14 cellular contexts compared by ENCODE assay signal in the genomic region with DNA sequence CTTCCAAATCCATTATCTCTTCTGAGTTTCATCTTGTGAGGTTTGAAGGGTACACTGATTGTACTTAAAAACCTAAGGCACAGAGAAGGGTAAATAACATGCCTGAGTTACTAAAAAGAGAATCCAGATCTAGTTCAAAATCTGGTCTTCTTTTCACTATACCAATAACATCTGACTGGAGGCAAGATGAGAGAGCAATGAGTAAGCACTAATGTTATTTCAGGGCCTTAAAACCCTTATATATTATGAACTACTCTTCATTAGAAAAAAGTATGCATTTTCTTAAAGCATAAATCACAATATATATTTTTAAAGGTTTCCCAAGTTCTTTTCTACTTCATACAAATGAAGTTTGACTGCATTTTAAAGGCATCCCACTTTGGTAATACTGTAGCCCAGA.
DNase-seq lines count a peak whose midpoint lies in the region; ATAC-seq and TF ChIP-seq lines count a peak whose summit lies in the region.
"Had no signal": no experiment of that assay in that cellular context is flagged by ENCODE, and none has a peak within 500 bp of the region (broad histone marks: within the 10 kb centered on the region; RNA-seq: fewer than 3 reads in every experiment).

No MANE protein-coding gene starts in this region.

- CTCF ChIA-PET in SK-N-SH (lab: Yijun Ruan, JAX) = no interaction called here

- H3K36me3 ChIP-seq in SK-N-SH (replicated peaks in 1 of 2; ENCODE audit: control insufficient read depth in 1 of 2, insufficient read depth in 2 of 2, low read length in 1 of 2) (peaks cover 2 to 3% of the 10 kb centered on the region in 2 experiments), osteoblast (ENCODE audit: insufficient read depth, low read length) (no peaks in the 10 kb centered on the region)

- no peak for TF ChIP-seq RAD21 in SK-N-SH (IDR thresholded peaks at IDR 0.05; ENCODE audit: low read length)

- no peaks in the 10 kb centered on the region for H3K79me2 ChIP-seq in SK-N-SH (ENCODE audit: insufficient read depth)
- no peaks in the 10 kb centered on the region for H3K79me2 ChIP-seq in osteoblast (ENCODE audit: insufficient read depth, low read length)

- no peak for ATAC-seq in activated naive CD4-positive, alpha-beta T cell treated with anti-CD3 and anti-CD28 coated beads, Interleukin-2, amount 50 U/mL, for 72 hours
- no peak for ATAC-seq in GM18909 (IDR thresholded peaks at IDR 0.05; ENCODE audit: poor library complexity, unreplicated experiment)
- ATAC-seq: GM12878, HCT116 had no signal

- no peaks in the 10 kb centered on the region for H4K20me1 ChIP-seq in SK-N-SH (ENCODE audit: insufficient read depth)
- H4K20me1 ChIP-seq in osteoblast (ENCODE audit: insufficient read depth, low read length) = no peaks in the 10 kb centered on the region
- H4K20me1 ChIP-seq: BLaER1 treated with 17β-estradiol and CSF1 and Interleukin-3, amounts not matched to agents 10 nM and 100 nM had no signal

- peaks cover 0 to 9% of the 10 kb centered on the region in 2 experiments; a peak in 2 of 4 replicates for H3K4me1 ChIP-seq in SK-N-SH (ENCODE audit: control insufficient read depth in 1 of 2, insufficient read depth in 2 of 2, low read depth in 1 of 2, low read length in 1 of 2)
- no peaks in the 10 kb centered on the region for H3K4me1 ChIP-seq in osteoblast (ENCODE audit: insufficient read depth, low read length)

- peaks cover 9% of the 10 kb centered on the region for H3K9me3 Mint-ChIP-seq in dendritic cell treated with granulocyte-macrophage colony-stimulating factor and Interleukin-4, amounts not matched to agents 40 ng/mL and 50 ng/mL, for 4 days
- H3K9me3 Mint-ChIP-seq in activated naive CD4-positive, alpha-beta T cell treated with anti-CD3 and anti-CD28 coated beads, Interleukin-2, amount 50 U/mL, for 72 hours = no peaks in the 10 kb centered on the region

- no peaks in the 10 kb centered on the region for H3K9me2 ChIP-seq in SK-N-SH

- H3K4me3 ChIP-seq in SK-N-SH (ENCODE audit: low read depth in 2 of 2, low read length in 1 of 2) (no peak overlapping the region), osteoblast (ENCODE audit: insufficient read depth, low read length) (no peak overlapping the region)
- H3K4me3 ChIP-seq: BLaER1 treated with 17β-estradiol and CSF1 and Interleukin-3, amounts not matched to agents 10 nM and 100 nM; GM12878 had no signal

- peak overlapping the region; percentile 30 to 64; a peak in 3 of 4 replicates for H3K27ac ChIP-seq in SK-N-SH (ENCODE audit: low read depth in 2 of 2, low read length in 1 of 2)
- H3K27ac ChIP-seq in osteoblast (ENCODE audit: low read depth, low read length) = no peak overlapping the region

- peaks cover 6% of the 10 kb centered on the region for H3K4me1 Mint-ChIP-seq in dendritic cell treated with granulocyte-macrophage colony-stimulating factor and Interleukin-4, amounts not matched to agents 40 ng/mL and 50 ng/mL, for 4 days (ENCODE audit: low read depth)

- POLR2A ChIA-PET in SK-N-SH (lab: Yijun Ruan, JAX) = no interaction called here

- no peaks in the 10 kb centered on the region for H3K27me3 ChIP-seq in SK-N-SH (ENCODE audit: insufficient read depth)
- H3K27me3 ChIP-seq in osteoblast (ENCODE audit: insufficient read depth, low read length) = no peaks in the 10 kb centered on the region
- H3K27me3 ChIP-seq: BLaER1 treated with 17β-estradiol and CSF1 and Interleukin-3, amounts not matched to agents 10 nM and 100 nM had no signal

- no peak overlapping the region for H2AFZ ChIP-seq in SK-N-SH (ENCODE audit: low read depth)
- no peak overlapping the region for H2AFZ ChIP-seq in osteoblast (ENCODE audit: low read length)

- peak overlapping the region; percentile 2 for H3K27ac Mint-ChIP-seq in dendritic cell treated with granulocyte-macrophage colony-stimulating factor and Interleukin-4, amounts not matched to agents 40 ng/mL and 50 ng/mL, for 4 days
- H3K27ac Mint-ChIP-seq in activated naive CD4-positive, alpha-beta T cell treated with anti-CD3 and anti-CD28 coated beads, Interleukin-2, amount 50 U/mL, for 72 hours = no peak overlapping the region
- H3K27ac Mint-ChIP-seq: CD4-positive, CD25-positive, alpha-beta regulatory T cell had no signal

- no peaks in the 10 kb centered on the region for H3K27me3 Mint-ChIP-seq in dendritic cell treated with granulocyte-macrophage colony-stimulating factor and Interleukin-4, amounts not matched to agents 40 ng/mL and 50 ng/mL, for 4 days
- H3K27me3 Mint-ChIP-seq: CD4-positive, CD25-positive, alpha-beta regulatory T cell had no signal

- H3K9me3 ChIP-seq in SK-N-SH (no peaks in the 10 kb centered on the region), osteoblast (ENCODE audit: low read depth, low read length) (no peaks in the 10 kb centered on the region)
- H3K9me3 ChIP-seq: BLaER1 treated with 17β-estradiol and CSF1 and Interleukin-3, amounts not matched to agents 10 nM and 100 nM had no signal

- H3F3A ChIP-seq in SK-N-SH (replicated peaks; ENCODE audit: insufficient read depth) = peaks cover 5% of the 10 kb centered on the region

- TF ChIP-seq EP300 in SK-N-SH (IDR thresholded peaks at IDR 0.05; ENCODE audit: borderline replicate concordance in 1 of 2, low read depth in 1 of 2, low read length in 1 of 2) = no peak

- intact Hi-C loops in dendritic cell treated with granulocyte-macrophage colony-stimulating factor and Interleukin-4, amounts not matched to agents 40 ng/mL and 50 ng/mL, for 4 days (cut with micrococcal nuclease) = no loop called here
- intact Hi-C loops in posterior vena cava (cut with DNase I) = no loop called here

- no peak overlapping the region for H3K9ac ChIP-seq in SK-N-SH
- H3K9ac ChIP-seq: BLaER1 treated with 17β-estradiol and CSF1 and Interleukin-3, amounts not matched to agents 10 nM and 100 nM had no signal

- peak; percentile 22 for DNase-seq in EH (ENCODE audit: low read depth)
- no peak for DNase-seq in SK-N-SH
- DNase-seq in osteoblast (ENCODE audit: insufficient read length, low spot score, missing footprints) = peak; percentile 66
- DNase-seq in activated naive CD4-positive, alpha-beta T cell treated with anti-CD3 and anti-CD28 coated beads, Interleukin-2, amount 50 U/mL, for 72 hours (ENCODE audit: low spot score in 2 of 2) = no peak
- DNase-seq in posterior vena cava (ENCODE audit: low spot score) = no peak
- DNase-seq in NCI-H345 treated with DMSO at 0.1 percent for 48 hours (lab: John Stamatoyannopoulos, UW; ENCODE audit: unreplicated experiment) = no peak
- DNase-seq: 8988T; CD4-positive, CD25-positive, alpha-beta regulatory T cell; DMS53 had no signal

- no peak for TF ChIP-seq CTCF in SK-N-SH (IDR thresholded peaks at IDR 0.05)
- no peak for TF ChIP-seq CTCF in osteoblast (IDR thresholded peaks at IDR 0.05; ENCODE audit: extremely low read depth, low read depth, low read length)

- H3K36me3 Mint-ChIP-seq in dendritic cell treated with granulocyte-macrophage colony-stimulating factor and Interleukin-4, amounts not matched to agents 40 ng/mL and 50 ng/mL, for 4 days (ENCODE audit: low read depth) = peaks cover 34% of the 10 kb centered on the region
- H3K36me3 Mint-ChIP-seq in activated naive CD4-positive, alpha-beta T cell treated with anti-CD3 and anti-CD28 coated beads, Interleukin-2, amount 50 U/mL, for 72 hours = peaks cover 0 to 6% of the 10 kb centered on the region in 2 donors

- no peak overlapping the region for H3K4me2 ChIP-seq in SK-N-SH
- H3K4me2 ChIP-seq in osteoblast (ENCODE audit: insufficient read depth, low read length) = no peak overlapping the region

- no peak overlapping the region for H3K4me3 Mint-ChIP-seq in dendritic cell treated with granulocyte-macrophage colony-stimulating factor and Interleukin-4, amounts not matched to agents 40 ng/mL and 50 ng/mL, for 4 days
- H3K4me3 Mint-ChIP-seq: CD4-positive, CD25-positive, alpha-beta regulatory T cell had no signal

TF ChIP-seq in SK-N-SH, 30 proteins besides CTCF, POLR2A, EP300 and RAD21 (continues in another document):
- TF ChIP-seq, protein P1, sequence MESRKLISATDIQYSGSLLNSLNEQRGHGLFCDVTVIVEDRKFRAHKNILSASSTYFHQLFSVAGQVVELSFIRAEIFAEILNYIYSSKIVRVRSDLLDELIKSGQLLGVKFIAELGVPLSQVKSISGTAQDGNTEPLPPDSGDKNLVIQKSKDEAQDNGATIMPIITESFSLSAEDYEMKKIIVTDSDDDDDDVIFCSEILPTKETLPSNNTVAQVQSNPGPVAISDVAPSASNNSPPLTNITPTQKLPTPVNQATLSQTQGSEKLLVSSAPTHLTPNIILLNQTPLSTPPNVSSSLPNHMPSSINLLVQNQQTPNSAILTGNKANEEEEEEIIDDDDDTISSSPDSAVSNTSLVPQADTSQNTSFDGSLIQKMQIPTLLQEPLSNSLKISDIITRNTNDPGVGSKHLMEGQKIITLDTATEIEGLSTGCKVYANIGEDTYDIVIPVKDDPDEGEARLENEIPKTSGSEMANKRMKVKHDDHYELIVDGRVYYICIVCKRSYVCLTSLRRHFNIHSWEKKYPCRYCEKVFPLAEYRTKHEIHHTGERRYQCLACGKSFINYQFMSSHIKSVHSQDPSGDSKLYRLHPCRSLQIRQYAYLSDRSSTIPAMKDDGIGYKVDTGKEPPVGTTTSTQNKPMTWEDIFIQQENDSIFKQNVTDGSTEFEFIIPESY (IDR thresholded peaks at IDR 0.05; ENCODE audit: borderline replicate concordance, low read depth) = no peak
- TF ChIP-seq RXRA (IDR thresholded peaks at IDR 0.05; ENCODE audit: borderline replicate concordance, low read depth) (no peak), JUND (IDR thresholded peaks at IDR 0.05) (no peak)

Comparison
In these comparisons a context has a peak if more than half of its experiments do, and no peak if none do; other contexts are left out.
1. DNase-seq: peak in EH (single experiment) and osteoblast (single experiment); none in SK-N-SH (single experiment), activated naive CD4-positive, alpha-beta T cell treated with anti-CD3 and anti-CD28 coated beads, Interleukin-2, amount 50 U/mL, for 72 hours (0 of 2), posterior vena cava (single experiment) and NCI-H345 treated with DMSO at 0.1 percent for 48 hours (single experiment).